In genomic region chr10:712089-712488, GRCh38 we compare ENCODE assay signal across 24 cellular contexts. TPM values are rescaled to one million over a fixed set of nuclear protein-coding genes. Genes with fewer than 3 reads are reported as not detected.
DNase-seq lines count a peak whose midpoint lies in the region; ATAC-seq, FAIRE-seq and TF ChIP-seq lines count a peak whose summit lies in the region.
"Had no signal": no experiment of that assay in that cellular context is flagged by ENCODE, and none has a peak within 500 bp of the region (broad histone marks: within the 10 kb centered on the region; RNA-seq: fewer than 3 reads in every experiment).

No MANE protein-coding gene starts in this region.

- POLR2A ChIA-PET in HEK293 (lab: Yijun Ruan, JAX), result no interaction called here

- H3K79me2 ChIP-seq in mammary epithelial cell (ENCODE audit: insufficient read depth, low read length), result no peaks in the 10 kb centered on the region

- no peaks in the 10 kb centered on the region; the same call in 1 of the 2 replicates for H3K9me3 ChIP-seq in HEK293 (ENCODE audit: control insufficient read depth, insufficient read depth, low read depth, low read length)
- H3K9me3 ChIP-seq in mammary epithelial cell (replicated peaks; ENCODE audit: insufficient read depth, low read length), result peaks cover 3% of the 10 kb centered on the region
- H3K9me3 ChIP-seq in small intestine (ENCODE audit: control insufficient read depth, low read depth), result no peaks in the 10 kb centered on the region
- H3K9me3 ChIP-seq: BE2C had no signal

- dilution Hi-C loops in mammary epithelial cell (cut with HindIII; ENCODE audit: low sequenced_read_pairs), result no loop called here

- no peak for TF ChIP-seq CTCF in HEK293 (tag by site-specific recombination; IDR thresholded peaks at IDR 0.05)
- no peak for TF ChIP-seq CTCF in mammary epithelial cell (conservative IDR thresholded peaks at IDR 0.05 in 1 of 2, IDR thresholded peaks at IDR 0.05 in 1 of 2; ENCODE audit: extremely low read depth in 1 of 2, insufficient read depth in 1 of 2, low read depth in 1 of 2, low read length in 2 of 2)

- H3K4me3 ChIP-seq in HEK293 (ENCODE audit: low read depth, low read length) (no peak overlapping the region), mammary epithelial cell (replicated peaks in 1 of 3; ENCODE audit: insufficient read depth in 1 of 3, low read depth in 2 of 3, low read length in 3 of 3) (no peak overlapping the region), small intestine (ENCODE audit: low read depth in 1 of 2, low read length in 2 of 2) (no peak overlapping the region)
- H3K4me3 ChIP-seq: A549, K562 had no signal

- H3K9ac ChIP-seq in mammary epithelial cell (ENCODE audit: insufficient read depth, low read length), result no peak overlapping the region

- no peak overlapping the region for H3K4me2 ChIP-seq in mammary epithelial cell (ENCODE audit: insufficient read depth, low read depth, low read length)
- H3K4me2 ChIP-seq: A549 had no signal

- H3K4me1 ChIP-seq in HEK293 (ENCODE audit: control insufficient read depth, insufficient read depth, low read length) (no peaks in the 10 kb centered on the region), mammary epithelial cell (ENCODE audit: insufficient read depth, low read length) (no peaks in the 10 kb centered on the region), small intestine (ENCODE audit: control insufficient read depth in 2 of 2, insufficient read depth in 1 of 2, low read depth in 1 of 2, low read length in 1 of 2) (no peaks in the 10 kb centered on the region)
- H3K4me1 ChIP-seq: A549, BE2C had no signal

- BruUV-seq in mammary epithelial cell (replicated peaks; lab: Mats Ljungman, UMichigan), result no TSS peak

- H3K27me3 ChIP-seq in mammary epithelial cell (ENCODE audit: insufficient read depth, low read length), result no peaks in the 10 kb centered on the region
- H3K27me3 ChIP-seq in small intestine (ENCODE audit: control insufficient read depth in 2 of 2, insufficient read depth in 2 of 2, low read length in 2 of 2), result no peaks in the 10 kb centered on the region
- H3K27me3 ChIP-seq: BE2C had no signal

- no peak overlapping the region for H2AFZ ChIP-seq in mammary epithelial cell (ENCODE audit: low read depth, low read length)

- FAIRE-seq in small intestine (lab: Jason Lieb, UNC), result no peak
- FAIRE-seq: A549, K562 had no signal

- in situ Hi-C loops in mammary epithelial cell (cut with MboI; ENCODE audit: low sequenced_read_pairs in 2 of 2), result no loop called here

- intact Hi-C loops in mammary epithelial cell (cut with micrococcal nuclease), result no loop called here

- 75% methylated on average over 5 of the region's 5 CpGs for WGBS in mammary epithelial cell (ENCODE audit: low coverage, missing lambda C conversion rate)
- 14 to 67% (median 43%) methylated on average over 5 of the region's 5 CpGs for WGBS in small intestine, 3 donors

- DNase-seq in mammary epithelial cell, result peak; percentile 8
- peak; percentile 68 for DNase-seq in left lobe of liver (ENCODE audit: low spot score)
- DNase-seq in small intestine, result peak; percentile 88
- DNase-seq in C1 segment of cervical spinal cord (lab: John Stamatoyannopoulos, UW), result no peak
- DNase-seq in caudate nucleus (lab: John Stamatoyannopoulos, UW), result no peak
- no peak for DNase-seq in substantia nigra (lab: John Stamatoyannopoulos, UW)
- DNase-seq: BE2C; CD4-positive, CD25-positive, alpha-beta regulatory T cell; DMS 273 treated with DMSO at 0.1 percent for 48 hours; DMS79 treated with DMSO at 0.1 percent for 48 hours; GOT3; HCEC 1CT; MM.1S; NCI-H1092; NCI-H1436; NCI-H187 treated with DMSO at 0.1 percent for 48 hours; NCI-H2107; NCI-H446 treated with DMSO at 0.1 percent for 48 hours; NCI-H526 treated with DMSO at 0.1 percent for 48 hours; OCI-M1; Right ventricle myocardium superior had no signal

- peak; percentile 97 for ATAC-seq in left lobe of liver
- ATAC-seq: A549, K562 had no signal

- H3K27ac ChIP-seq in HEK293 (ENCODE audit: extremely low read depth, low read depth, low read length) (no peak overlapping the region), mammary epithelial cell (ENCODE audit: insufficient read depth, low read depth, low read length) (no peak overlapping the region), small intestine (ENCODE audit: low read depth in 1 of 2, low read length in 1 of 2) (no peak overlapping the region), caudate nucleus (ENCODE audit: low read depth, low read length) (no peak overlapping the region), substantia nigra (ENCODE audit: low read depth, low read length, poor library complexity, severe bottlenecking) (no peak overlapping the region)
- H3K27ac ChIP-seq: A549 had no signal

- CTCF ChIA-PET in HEK293 (lab: Yijun Ruan, JAX) (interaction anchor here (0.7 kb wide), 2 partner anchors 11 to 495 kb away, joined by 3 read pairs; no protein-coding TSS in a partner anchor), mammary epithelial cell (lab: Charles Lee; ENCODE audit: low non-redundant PET) (no interaction called here)

- H3K36me3 ChIP-seq in HEK293 (ENCODE audit: control insufficient read depth in 2 of 2, insufficient read depth in 1 of 2, low read length in 2 of 2) (no peaks in the 10 kb centered on the region), mammary epithelial cell (ENCODE audit: insufficient read depth, low read length) (no peaks in the 10 kb centered on the region), small intestine (ENCODE audit: control insufficient read depth in 2 of 2, insufficient read depth in 2 of 2, low read length in 2 of 2) (no peaks in the 10 kb centered on the region)
- H3K36me3 ChIP-seq: BE2C had no signal

- no peaks in the 10 kb centered on the region for H4K20me1 ChIP-seq in mammary epithelial cell (ENCODE audit: insufficient read depth, low read length)

TF ChIP-seq in HEK293, 187 proteins besides CTCF, POLR2A, EP300 and RAD21:
- TF ChIP-seq KLF9 (tag by site-specific recombination; IDR thresholded peaks at IDR 0.05; ENCODE audit: low read depth) (no peak), EGR2 (tag by site-specific recombination; IDR thresholded peaks at IDR 0.05; ENCODE audit: low read depth) (peak; percentile 65; the same call in 1 of the 2 replicates)

RNA-seq across cellular contexts. Expression of gene DIP2C, which starts 22.6 kb away (rescaled TPM):
- 1 to 10 TPM; 7.1 to 7.3 TPM for total RNA-seq in mammary epithelial cell
- 0.10 TPM for polyA plus RNA-seq in mammary epithelial cell
- polyA minus RNA-seq in mammary epithelial cell, result not detected
- total RNA-seq in left lobe of liver, result 13.9 TPM
- 1 to 10 TPM; 3.1 to 6.2 (median 3.2) TPM for polyA plus RNA-seq in small intestine
- total RNA-seq: K562 had no signal

Comparison
In these comparisons a context has a peak if more than half of its experiments do, and no peak if none do; other contexts are left out.
1. DNase-seq: peak in mammary epithelial cell (single experiment), left lobe of liver (single experiment) and small intestine (single experiment); none in C1 segment of cervical spinal cord (0 of 14), caudate nucleus (0 of 61) and substantia nigra (0 of 49).